ENCODE assay signal across 1 cellular context in genomic region chr11:57306156-57306876, GRCh38.
A peak's percentile ranks its signal among the peaks of the same experiment; 100 is the strongest.
TF ChIP-seq lines count a peak whose summit lies in the region.

No MANE protein-coding gene starts in this region.

TF ChIP-seq in HepG2, 621 proteins besides CTCF, POLR2A, EP300 and RAD21 (continues in another document):
- no peak for TF ChIP-seq FOSL1 (CRISPR knock-in tag; IDR thresholded peaks at IDR 0.05; ENCODE audit: borderline replicate concordance)
- TF ChIP-seq HMGXB3 (CRISPR knock-in tag; IDR thresholded peaks at IDR 0.05; ENCODE audit: borderline replicate concordance): no peak
- peak; percentile 73 for TF ChIP-seq HNF4A (CRISPR knock-in tag; IDR thresholded peaks at IDR 0.05)
- no peak for TF ChIP-seq ZNF160 (CRISPR knock-in tag; IDR thresholded peaks at IDR 0.05)
- TF ChIP-seq THRA (CRISPR knock-in tag; IDR thresholded peaks at IDR 0.05; ENCODE audit: borderline replicate concordance): peak; percentile 43; the same call in 1 of the 2 replicates
- no peak for TF ChIP-seq RCOR2 (CRISPR knock-in tag; IDR thresholded peaks at IDR 0.05)
- TF ChIP-seq ZNF646 (CRISPR knock-in tag; IDR thresholded peaks at IDR 0.05): peak; percentile 95
- TF ChIP-seq HIVEP1 (CRISPR knock-in tag; IDR thresholded peaks at IDR 0.05): no peak
- 0 out of 2 replicates have a peak, but pooled peaks have one; percentile 24 for TF ChIP-seq ARNTL (CRISPR knock-in tag; IDR thresholded peaks at IDR 0.05)
- no peak for TF ChIP-seq SOX6 (IDR thresholded peaks at IDR 0.05)
- TF ChIP-seq SOX6 (CRISPR knock-in tag; IDR thresholded peaks at IDR 0.05): peak; percentile 64; the same call in 1 of the 2 replicates
- TF ChIP-seq ZNF776 (CRISPR knock-in tag; IDR thresholded peaks at IDR 0.05): no peak
- peak; percentile 66; the same call in 1 of the 2 replicates for TF ChIP-seq CEBPG (CRISPR knock-in tag; IDR thresholded peaks at IDR 0.05)
- no peak for TF ChIP-seq ZNF24 (IDR thresholded peaks at IDR 0.05)
- TF ChIP-seq FOXO1 (CRISPR knock-in tag; IDR thresholded peaks at IDR 0.05): peak; percentile 49; the same call in 1 of the 2 replicates
- TF ChIP-seq SP140L (CRISPR knock-in tag; IDR thresholded peaks at IDR 0.05; ENCODE audit: borderline replicate concordance): no peak
- TF ChIP-seq MEF2D (CRISPR knock-in tag; IDR thresholded peaks at IDR 0.05): no peak
- TF ChIP-seq ERF (CRISPR knock-in tag; IDR thresholded peaks at IDR 0.05): no peak
- TF ChIP-seq HBP1 (CRISPR knock-in tag; IDR thresholded peaks at IDR 0.05; ENCODE audit: low read depth): no peak
- no peak for TF ChIP-seq NFE2L1 (CRISPR knock-in tag; IDR thresholded peaks at IDR 0.05; ENCODE audit: borderline replicate concordance)
- peak; percentile 43; the same call in 1 of the 2 replicates for TF ChIP-seq BCL6 (CRISPR knock-in tag; IDR thresholded peaks at IDR 0.05)
- TF ChIP-seq CSRNP1 (CRISPR knock-in tag; IDR thresholded peaks at IDR 0.05): no peak
- no peak for TF ChIP-seq REXO4 (CRISPR knock-in tag; IDR thresholded peaks at IDR 0.05; ENCODE audit: borderline replicate concordance)
- peak; percentile 15; the same call in 1 of the 2 replicates for TF ChIP-seq CREM (IDR thresholded peaks at IDR 0.05)
- no peak for TF ChIP-seq CREM (CRISPR knock-in tag; IDR thresholded peaks at IDR 0.05)
- no peak for TF ChIP-seq ELK4 (CRISPR knock-in tag; IDR thresholded peaks at IDR 0.05; ENCODE audit: borderline replicate concordance)
- TF ChIP-seq TCF7L2 (IDR thresholded peaks at IDR 0.05; ENCODE audit: low read depth, low read length): no peak
- no peak for TF ChIP-seq CENPT (CRISPR knock-in tag; IDR thresholded peaks at IDR 0.05; ENCODE audit: low read depth)
- TF ChIP-seq CBX2 (IDR thresholded peaks at IDR 0.05; ENCODE audit: low read depth, low read length): no peak
- TF ChIP-seq CBX2 (CRISPR knock-in tag; IDR thresholded peaks at IDR 0.05; ENCODE audit: low read depth): no peak
- TF ChIP-seq ZNF710 (CRISPR knock-in tag; IDR thresholded peaks at IDR 0.05; ENCODE audit: borderline replicate concordance): no peak
- no peak for TF ChIP-seq SRSF1 (optimal IDR thresholded peaks at IDR 0.05; ENCODE audit: low read depth, low read length)
- no peak for TF ChIP-seq ZNF253 (CRISPR knock-in tag; IDR thresholded peaks at IDR 0.05; ENCODE audit: borderline replicate concordance)
- no peak for TF ChIP-seq ZNF230 (CRISPR knock-in tag; IDR thresholded peaks at IDR 0.05)
- TF ChIP-seq ZBTB14 (CRISPR knock-in tag; IDR thresholded peaks at IDR 0.05): 0 out of 2 replicates have a peak, but pooled peaks have one; percentile 21
- no peak for TF ChIP-seq JUNB (CRISPR knock-in tag; IDR thresholded peaks at IDR 0.05; ENCODE audit: borderline replicate concordance)
- TF ChIP-seq FOXA1 (IDR thresholded peaks at IDR 0.05): no peak
- TF ChIP-seq FOXA1 (CRISPR knock-in tag; IDR thresholded peaks at IDR 0.05): peak; percentile 83
- no peak for TF ChIP-seq CREB1 (IDR thresholded peaks at IDR 0.05)
- peak; percentile 40; the same call in 1 of the 2 replicates for TF ChIP-seq CREB1 (CRISPR knock-in tag; IDR thresholded peaks at IDR 0.05)
- no peak for TF ChIP-seq ZIK1 (CRISPR knock-in tag; IDR thresholded peaks at IDR 0.05; ENCODE audit: borderline replicate concordance, low read depth)
- TF ChIP-seq ZKSCAN5 (CRISPR knock-in tag; IDR thresholded peaks at IDR 0.05): no peak
- TF ChIP-seq KMT2B (CRISPR knock-in tag; IDR thresholded peaks at IDR 0.05): no peak
- no peak for TF ChIP-seq ZNF740 (CRISPR knock-in tag; IDR thresholded peaks at IDR 0.05)
- 0 out of 2 replicates have a peak, but pooled peaks have one; percentile 21 for TF ChIP-seq RXRB (CRISPR knock-in tag; IDR thresholded peaks at IDR 0.05; ENCODE audit: borderline replicate concordance)
- no peak for TF ChIP-seq ZNF607 (CRISPR knock-in tag; IDR thresholded peaks at IDR 0.05; ENCODE audit: borderline replicate concordance)
- peak; percentile 24; the same call in 1 of the 2 replicates for TF ChIP-seq ZMYM3 (CRISPR knock-in tag; IDR thresholded peaks at IDR 0.05)
